23 cellular contexts compared by ENCODE assay signal in genomic region chr5:72459913-72460312, GRCh38. TPM values are rescaled to one million over a fixed set of nuclear protein-coding genes. Genes with fewer than 3 reads are reported as not detected.
DNase-seq lines count a peak whose midpoint lies in the region; ATAC-seq, FAIRE-seq and TF ChIP-seq lines count a peak whose summit lies in the region.
"Had no signal": no experiment of that assay in that cellular context is flagged by ENCODE, and none has a peak within 500 bp of the region (broad histone marks: within the 10 kb centered on the region; RNA-seq: fewer than 3 reads in every experiment).

No MANE protein-coding gene starts in this region.

- H3K9me3 ChIP-seq in H1 (ENCODE audit: insufficient read depth in 2 of 2, low read depth in 1 of 2, low read length in 1 of 2) (no peaks in the 10 kb centered on the region), neuronal stem cell (replicated peaks in 1 of 2; ENCODE audit: control insufficient read depth in 2 of 2, insufficient read depth in 1 of 2, low read depth in 1 of 2, low read length in 2 of 2) (no peaks in the 10 kb centered on the region), stomach (no peaks in the 10 kb centered on the region)
- H3K9me3 ChIP-seq: A549, BE2C had no signal

- H3K4ac ChIP-seq in H1 (replicated peaks; ENCODE audit: insufficient read length, low read depth, low read length) (no peak overlapping the region), neuronal stem cell (ENCODE audit: low read length) (no peak overlapping the region)

- no peak overlapping the region for H2BK15ac ChIP-seq in H1 (ENCODE audit: low read length)
- H2BK15ac ChIP-seq in neuronal stem cell (ENCODE audit: low read length), result peak overlapping the region; percentile 17

- H2BK120ac ChIP-seq in H1 (replicated peaks; ENCODE audit: low read depth, low read length), result no peak overlapping the region
- no peak overlapping the region for H2BK120ac ChIP-seq in neuronal stem cell (ENCODE audit: low read depth, low read length)

- H3K79me1 ChIP-seq in H1 (ENCODE audit: low read depth, low read length), result no peaks in the 10 kb centered on the region
- H3K79me1 ChIP-seq in neuronal stem cell (ENCODE audit: low read depth, low read length), result no peaks in the 10 kb centered on the region

- no peak overlapping the region for H3K4me3 ChIP-seq in H1 (ENCODE audit: extremely low read depth in 1 of 4, insufficient read depth in 2 of 4, low read depth in 3 of 4, low read length in 4 of 4)
- H3K4me3 ChIP-seq in neuronal stem cell (ENCODE audit: low read length in 2 of 2), result no peak overlapping the region
- no peak overlapping the region for H3K4me3 ChIP-seq in stomach
- H3K4me3 ChIP-seq: A549 had no signal

- peaks cover 6% of the 10 kb centered on the region for H3K4me1 Mint-ChIP-seq in stimulated activated naive CD8-positive, alpha-beta T cell treated with anti-CD3 and anti-CD28 coated beads, Interleukin-15, amount 100 ng/mL, for 72 hours
- H3K4me1 Mint-ChIP-seq in activated CD4-positive, alpha-beta memory T cell treated with anti-CD3 and anti-CD28 coated beads for 36 hours (ENCODE audit: low read depth), result no peaks in the 10 kb centered on the region
- H3K4me1 Mint-ChIP-seq: CD4-positive, alpha-beta memory T cell had no signal

- POLR2A ChIA-PET in H1 (lab: Charles Lee; ENCODE audit: partially characterized antibody), result no interaction called here
- POLR2A ChIA-PET in activated CD4-positive, alpha-beta memory T cell treated with anti-CD3 and anti-CD28 coated beads for 36 hours (lab: Charles Lee), result no interaction called here

- no peaks in the 10 kb centered on the region for H4K20me1 ChIP-seq in H1 (replicated peaks in 1 of 2; ENCODE audit: control insufficient read depth in 1 of 2, insufficient read depth in 2 of 2, low read length in 2 of 2)

- H3K4me3 Mint-ChIP-seq in stimulated activated naive CD8-positive, alpha-beta T cell treated with anti-CD3 and anti-CD28 coated beads, Interleukin-15, amount 100 ng/mL, for 72 hours, result no peak overlapping the region
- H3K4me3 Mint-ChIP-seq in activated CD4-positive, alpha-beta memory T cell treated with anti-CD3 and anti-CD28 coated beads for 36 hours, result no peak overlapping the region
- H3K4me3 Mint-ChIP-seq: CD4-positive, alpha-beta memory T cell had no signal

- H3K27me3 ChIP-seq in H1 (replicated peaks in 1 of 4; ENCODE audit: control insufficient read depth in 3 of 4, extremely low read depth in 1 of 4, insufficient read depth in 3 of 4, low read length in 3 of 4) (no peaks in the 10 kb centered on the region), neuronal stem cell (ENCODE audit: control insufficient read depth in 3 of 3, insufficient read depth in 3 of 3, low read depth in 1 of 3, low read length in 3 of 3) (no peaks in the 10 kb centered on the region), stomach (no peaks in the 10 kb centered on the region)
- H3K27me3 ChIP-seq: BE2C had no signal

- TF ChIP-seq CTCF in H1 (IDR thresholded peaks at IDR 0.05; ENCODE audit: control extremely low read depth in 1 of 3, insufficient read depth in 1 of 3, low read depth in 1 of 3, low read length in 3 of 3) (no peak), stomach (IDR thresholded peaks at IDR 0.05) (no peak)

- H3K36me3 Mint-ChIP-seq in activated CD4-positive, alpha-beta memory T cell treated with anti-CD3 and anti-CD28 coated beads for 36 hours, result no peaks in the 10 kb centered on the region
- H3K36me3 Mint-ChIP-seq: CD4-positive, alpha-beta memory T cell had no signal

- H3K79me2 ChIP-seq in H1 (ENCODE audit: control insufficient read depth in 1 of 2, insufficient read depth in 2 of 2, low read length in 2 of 2), result no peaks in the 10 kb centered on the region

- H2AK5ac ChIP-seq in H1 (ENCODE audit: low read depth, low read length), result no peak overlapping the region
- peak overlapping the region; percentile 73 for H2AK5ac ChIP-seq in neuronal stem cell (ENCODE audit: low read depth, low read length)

- peaks cover 22% of the 10 kb centered on the region for H3K27me3 Mint-ChIP-seq in stimulated activated naive CD8-positive, alpha-beta T cell treated with anti-CD3 and anti-CD28 coated beads, Interleukin-15, amount 100 ng/mL, for 72 hours
- H3K27me3 Mint-ChIP-seq in activated CD4-positive, alpha-beta memory T cell treated with anti-CD3 and anti-CD28 coated beads for 36 hours, result peaks cover 5% of the 10 kb centered on the region

- no peak overlapping the region for H3K18ac ChIP-seq in H1 (ENCODE audit: extremely low read depth, low read length)
- peak overlapping the region; percentile 70 for H3K18ac ChIP-seq in neuronal stem cell (ENCODE audit: low read length)

- no peak for DNase-seq in stimulated activated naive CD8-positive, alpha-beta T cell treated with anti-CD3 and anti-CD28 coated beads, Interleukin-15, amount 100 ng/mL, for 72 hours
- no peak for DNase-seq in stimulated activated naive CD8-positive, alpha-beta T cell treated with anti-CD3 and anti-CD28 coated beads, Interleukin-15, Interleukin-2, amounts not matched to agents 100 U/mL and 50 U/mL, for 24 hours
- DNase-seq in H1 (ENCODE audit: low read depth in 1 of 2, low spot score in 2 of 2), result no peak
- no peak for DNase-seq in neuronal stem cell (ENCODE audit: low spot score)
- no peak for DNase-seq in HK-2 (ENCODE audit: unreplicated experiment)
- no peak for DNase-seq in stomach
- DNase-seq in activated CD4-positive, alpha-beta memory T cell treated with anti-CD3 and anti-CD28 coated beads for 36 hours, result no peak
- DNase-seq: 8988T; ACHN; AML-193; BE2C; C1 segment of cervical spinal cord; Calu3; CD4-positive, alpha-beta memory T cell; COR-L47; DMS53; GF-D8; GOT3; H7; HCEC 1CT had no signal

- TF ChIP-seq POLR2A in H1 (IDR thresholded peaks at IDR 0.05; ENCODE audit: control extremely low read depth in 1 of 2, low read depth in 2 of 2, low read length in 2 of 2), result no peak
- TF ChIP-seq POLR2A in stomach (IDR thresholded peaks at IDR 0.05), result no peak

- H3K4me2 ChIP-seq in H1 (ENCODE audit: insufficient read depth in 1 of 2, low read depth in 2 of 2, low read length in 2 of 2), result no peak overlapping the region
- no peak overlapping the region for H3K4me2 ChIP-seq in neuronal stem cell (ENCODE audit: insufficient read depth, low read length, poor library complexity, severe bottlenecking)
- H3K4me2 ChIP-seq: A549 had no signal

- H3K9ac ChIP-seq in H1 (replicated peaks in 1 of 4; ENCODE audit: extremely low read depth in 1 of 4, low read depth in 3 of 4, low read length in 3 of 4), result no peak overlapping the region
- peak overlapping the region; percentile 63 for H3K9ac ChIP-seq in neuronal stem cell (ENCODE audit: low read depth, low read length, poor library complexity)

- CTCF ChIA-PET in H1 (lab: Charles Lee; ENCODE audit: partially characterized antibody), result no interaction called here
- CTCF ChIA-PET in activated CD4-positive, alpha-beta memory T cell treated with anti-CD3 and anti-CD28 coated beads for 36 hours (lab: Charles Lee), result no interaction called here

- H3K23ac ChIP-seq in H1 (ENCODE audit: insufficient read length) (no peak overlapping the region), neuronal stem cell (ENCODE audit: low read depth, low read length, poor library complexity) (peak overlapping the region; percentile 78)

- H3K56ac ChIP-seq in H1 (replicated peaks; ENCODE audit: insufficient read length, low read depth, low read length), result no peak overlapping the region

- no peak overlapping the region for H2AFZ ChIP-seq in H1 (ENCODE audit: low read length)
- H2AFZ ChIP-seq in neuronal stem cell (ENCODE audit: low read length), result no peak overlapping the region

- H4K91ac ChIP-seq in H1 (replicated peaks; ENCODE audit: insufficient read length, low read length), result no peak overlapping the region
- no peak overlapping the region for H4K91ac ChIP-seq in neuronal stem cell (ENCODE audit: low read depth, low read length, poor library complexity)

- no peak overlapping the region for H3K14ac ChIP-seq in H1 (ENCODE audit: insufficient read length)
- H3K14ac ChIP-seq in neuronal stem cell (ENCODE audit: low read length), result peak overlapping the region; percentile 73

- no peaks in the 10 kb centered on the region for H3K23me2 ChIP-seq in H1 (ENCODE audit: low read depth, low read length)

- no peak for TF ChIP-seq RAD21 in H1 (IDR thresholded peaks at IDR 0.05 in 1 of 2, conservative IDR thresholded peaks at IDR 0.05 in 1 of 2; ENCODE audit: low read depth in 2 of 2, low read length in 2 of 2)

- no peak overlapping the region for H4K5ac ChIP-seq in H1 (ENCODE audit: insufficient read length, low read depth, low read length)

- ATAC-seq in stimulated activated naive CD8-positive, alpha-beta T cell treated with anti-CD3 and anti-CD28 coated beads, Interleukin-15, amount 100 ng/mL, for 72 hours, result peak; percentile 36
- no peak for ATAC-seq in stimulated activated naive CD8-positive, alpha-beta T cell treated with anti-CD3 and anti-CD28 coated beads, Interleukin-15, Interleukin-2, amounts not matched to agents 100 U/mL and 50 U/mL, for 24 hours
- ATAC-seq: A549 had no signal

- no peak overlapping the region for H2BK20ac ChIP-seq in H1 (ENCODE audit: low read length)

- TF ChIP-seq EP300 in H1 (IDR thresholded peaks at IDR 0.05; ENCODE audit: borderline replicate concordance in 1 of 2, low read depth in 2 of 2, low read length in 2 of 2) (no peak), stomach (IDR thresholded peaks at IDR 0.05) (no peak)

- intact Hi-C loops in stomach (cut with DNase I; ENCODE audit: low total_unique reads), result no loop called here
- intact Hi-C loops in activated CD4-positive, alpha-beta memory T cell treated with anti-CD3 and anti-CD28 coated beads for 36 hours (cut with micrococcal nuclease), result no loop called here

- H2BK12ac ChIP-seq in H1 (ENCODE audit: low read depth, low read length) (no peak overlapping the region), neuronal stem cell (ENCODE audit: low read length) (no peak overlapping the region)

- H2BK5ac ChIP-seq in H1 (ENCODE audit: low read depth, low read length) (no peak overlapping the region), neuronal stem cell (ENCODE audit: low read length) (no peak overlapping the region)

- H3K36me3 ChIP-seq in H1 (ENCODE audit: control insufficient read depth in 2 of 4, insufficient read depth in 4 of 4, low read length in 3 of 4), result no peaks in the 10 kb centered on the region
- no peaks in the 10 kb centered on the region for H3K36me3 ChIP-seq in neuronal stem cell (replicated peaks in 1 of 2; ENCODE audit: control insufficient read depth in 2 of 2, insufficient read depth in 2 of 2, low read length in 2 of 2)
- no peaks in the 10 kb centered on the region for H3K36me3 ChIP-seq in stomach
- H3K36me3 ChIP-seq: BE2C had no signal

- H3K27ac Mint-ChIP-seq in stimulated activated naive CD8-positive, alpha-beta T cell treated with anti-CD3 and anti-CD28 coated beads, Interleukin-15, amount 100 ng/mL, for 72 hours, result no peak overlapping the region
- no peak overlapping the region for H3K27ac Mint-ChIP-seq in activated CD4-positive, alpha-beta memory T cell treated with anti-CD3 and anti-CD28 coated beads for 36 hours
- H3K27ac Mint-ChIP-seq: CD4-positive, alpha-beta memory T cell had no signal

- peak overlapping the region; percentile 12; the same call in 1 of the 2 replicates for H4K8ac ChIP-seq in H1 (ENCODE audit: extremely low read depth, insufficient read depth, low read length)
- no peak overlapping the region for H4K8ac ChIP-seq in neuronal stem cell (ENCODE audit: low read depth, low read length)

- no peaks in the 10 kb centered on the region for H3K9me3 Mint-ChIP-seq in stimulated activated naive CD8-positive, alpha-beta T cell treated with anti-CD3 and anti-CD28 coated beads, Interleukin-15, amount 100 ng/mL, for 72 hours
- no peaks in the 10 kb centered on the region for H3K9me3 Mint-ChIP-seq in activated CD4-positive, alpha-beta memory T cell treated with anti-CD3 and anti-CD28 coated beads for 36 hours

- WGBS in H1 (ENCODE audit: extremely low coverage in 1 of 2, insufficient coverage in 1 of 2, insufficient read length in 1 of 2, insufficient replicate concordance in 2 of 2, low coverage in 1 of 2, low lambda C conversion rate in 2 of 2, missing lambda C conversion rate in 1 of 2), 2 experiments, result 86% methylated on average over 18 of the region's 18 CpGs; no CpG with 5 or more reads in 1 of the 2 experiments
- no CpG with 5 or more reads among the region's 18 CpGs for WGBS in neuronal stem cell (ENCODE audit: extremely low coverage in 2 of 2, insufficient read length in 2 of 2, insufficient replicate concordance in 1 of 2), 2 donors
- 94 to 97% (median 96%) methylated on average over 15 to 18 of the region's 18 CpGs for WGBS in stomach, 5 donors

- H3K27ac ChIP-seq in H1 (ENCODE audit: low read depth, low read length) (no peak overlapping the region), neuronal stem cell (replicated peaks; ENCODE audit: low read length) (no peak overlapping the region), stomach (no peak overlapping the region)

- no peak for FAIRE-seq in H1 (lab: Jason Lieb, UNC)
- FAIRE-seq: A549 had no signal

- H3K4me1 ChIP-seq in H1 (replicated peaks in 1 of 4; ENCODE audit: control insufficient read depth in 3 of 4, insufficient read depth in 4 of 4, low read length in 3 of 4) (no peaks in the 10 kb centered on the region), neuronal stem cell (ENCODE audit: control insufficient read depth in 2 of 2, insufficient read depth in 1 of 2, low read depth in 1 of 2, low read length in 2 of 2) (peaks cover 0 to 8% of the 10 kb centered on the region in 2 donors), stomach (peaks cover 5 to 15% (median 13%) of the 10 kb centered on the region in 4 donors)
- H3K4me1 ChIP-seq: A549, BE2C had no signal

RNA-seq across cellular contexts. Expression of gene ZNF366, which starts 47.3 kb away (rescaled TPM):
- not detected in 2 replicates for total RNA-seq in H1 (2021; fragmentation: NEBNext Ultra II Directional; extraction: Animal tissue kit (Norgen Biotek cat#: 25700))
- not detected in 2 replicates for polyA plus RNA-seq in H1 (2011; rRNA removed)
- not detected for polyA plus RNA-seq in H1 (2011; cell fraction: cytosol; rRNA removed)
- polyA plus RNA-seq in H1 (2011; cell fraction: nucleus; rRNA removed), result not detected
- not detected in 4 replicates for polyA plus RNA-seq in H1 (2012, experiment 1 of 2)
- polyA plus RNA-seq in H1 (2012, experiment 2 of 2), result not detected
- not detected for polyA plus RNA-seq in H1 (2013, experiment 1 of 2)
- not detected for polyA plus RNA-seq in H1 (2013, experiment 2 of 2)
- not detected in 2 replicates for polyA minus RNA-seq in H1 (2011; rRNA and poly(A)+ RNA removed)
- not detected for polyA minus RNA-seq in H1 (2011; cell fraction: cytosol; rRNA and poly(A)+ RNA removed)
- polyA minus RNA-seq in H1 (2011; cell fraction: nucleus; rRNA and poly(A)+ RNA removed), result not detected
- not detected for polyA plus RNA-seq in neuronal stem cell (2013, experiment 1 of 2)
- not detected for polyA plus RNA-seq in neuronal stem cell (2013, experiment 2 of 2)
- 1 to 10 TPM in 4 of 5 donors, not detected in 1; 1.7 to 6.8 (median 4.5) TPM for total RNA-seq in stomach
- under 1 TPM; 0.10 to 0.46 (median 0.37) TPM for polyA plus RNA-seq in stomach
- not detected for total RNA-seq in activated CD4-positive, alpha-beta memory T cell treated with anti-CD3 and anti-CD28 coated beads for 36 hours
- total RNA-seq: Calu3, Daoy, G401, H7 had no signal
- polyA plus RNA-seq: A549; CD4-positive, alpha-beta memory T cell had no signal
